Comparison of ENCODE assay signal across 22 cellular contexts in the genomic region with DNA sequence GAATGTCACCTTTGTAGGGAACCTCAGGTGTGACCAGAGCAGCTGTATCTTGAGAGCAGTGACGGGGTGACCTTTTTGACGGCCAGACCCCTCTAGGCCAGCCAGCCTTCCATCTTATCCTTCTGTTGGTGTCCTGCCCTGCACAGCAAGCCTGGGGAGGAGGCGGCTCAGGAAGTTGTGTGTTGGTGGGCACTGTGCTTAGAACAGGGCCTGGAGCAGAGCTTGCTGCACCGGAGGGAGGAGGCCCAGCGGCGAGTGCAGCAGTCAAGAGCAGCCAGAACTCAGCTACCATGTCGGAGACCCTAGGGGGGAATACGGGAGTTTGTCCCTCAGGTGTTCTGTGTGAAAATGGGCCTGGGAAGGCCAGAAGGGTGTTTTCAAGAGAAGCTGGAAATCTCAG.
A peak's percentile ranks its signal among the peaks of the same experiment; 100 is the strongest.
DNase-seq lines count a peak whose midpoint lies in the region; ATAC-seq and TF ChIP-seq lines count a peak whose summit lies in the region.
"Had no signal": no experiment of that assay in that cellular context is flagged by ENCODE, and none has a peak within 500 bp of the region (broad histone marks: within the 10 kb centered on the region; RNA-seq: fewer than 3 reads in every experiment).

No MANE protein-coding gene starts in this region.

- no peaks in the 10 kb centered on the region for H3K9me3 ChIP-seq in mammary epithelial cell (replicated peaks; ENCODE audit: insufficient read depth, low read length)
- no peaks in the 10 kb centered on the region for H3K9me3 ChIP-seq in osteoblast (ENCODE audit: low read depth, low read length)
- no peaks in the 10 kb centered on the region for H3K9me3 ChIP-seq in upper lobe of right lung
- H3K9me3 ChIP-seq: BE2C had no signal

- H3K4me1 ChIP-seq in mammary epithelial cell (ENCODE audit: insufficient read depth, low read length) (peaks cover 9% of the 10 kb centered on the region), osteoblast (ENCODE audit: insufficient read depth, low read length) (peaks cover 11% of the 10 kb centered on the region), upper lobe of right lung (peaks cover 11% of the 10 kb centered on the region)
- H3K4me1 ChIP-seq: BE2C had no signal

- no peak for TF ChIP-seq CTCF in MCF 10A (IDR thresholded peaks at IDR 0.05; ENCODE audit: unreplicated experiment)
- no peak for TF ChIP-seq CTCF in mammary epithelial cell (conservative IDR thresholded peaks at IDR 0.05 in 1 of 2, IDR thresholded peaks at IDR 0.05 in 1 of 2; ENCODE audit: extremely low read depth in 1 of 2, insufficient read depth in 1 of 2, low read depth in 1 of 2, low read length in 2 of 2)
- no peak for TF ChIP-seq CTCF in osteoblast (IDR thresholded peaks at IDR 0.05; ENCODE audit: extremely low read depth, low read depth, low read length)
- TF ChIP-seq CTCF in upper lobe of right lung (IDR thresholded peaks at IDR 0.05): no peak
- no peak for TF ChIP-seq CTCF in endothelial cell (IDR thresholded peaks at IDR 0.05; ENCODE audit: unreplicated experiment)

- H3K36me3 ChIP-seq in mammary epithelial cell (ENCODE audit: insufficient read depth, low read length) (no peaks in the 10 kb centered on the region), osteoblast (ENCODE audit: insufficient read depth, low read length) (no peaks in the 10 kb centered on the region), upper lobe of right lung (no peaks in the 10 kb centered on the region)
- H3K36me3 ChIP-seq: BE2C had no signal

- no peaks in the 10 kb centered on the region for H4K20me1 ChIP-seq in mammary epithelial cell (ENCODE audit: insufficient read depth, low read length)
- peaks cover 4% of the 10 kb centered on the region for H4K20me1 ChIP-seq in osteoblast (ENCODE audit: insufficient read depth, low read length)

- BruUV-seq in MCF 10A (replicated peaks; lab: Mats Ljungman, UMichigan) (no TSS peak), mammary epithelial cell (replicated peaks; lab: Mats Ljungman, UMichigan) (no TSS peak)

- H3K79me2 ChIP-seq in mammary epithelial cell (ENCODE audit: insufficient read depth, low read length) (no peaks in the 10 kb centered on the region), osteoblast (ENCODE audit: insufficient read depth, low read length) (no peaks in the 10 kb centered on the region)

- H3K4me3 Mint-ChIP-seq in MCF 10A (ENCODE audit: unreplicated experiment) (no peak overlapping the region), endothelial cell (ENCODE audit: unreplicated experiment) (no peak overlapping the region)
- H3K4me3 Mint-ChIP-seq: CD4-positive, CD25-positive, alpha-beta regulatory T cell; HFFc6 had no signal

- H3K27me3 ChIP-seq in mammary epithelial cell (ENCODE audit: insufficient read depth, low read length) (no peaks in the 10 kb centered on the region), osteoblast (ENCODE audit: insufficient read depth, low read length) (peaks cover 19% of the 10 kb centered on the region), upper lobe of right lung (peaks cover 40% of the 10 kb centered on the region)

- CTCF ChIA-PET in MCF 10A (lab: Yijun Ruan, JAX): interaction anchor here (0.7 to 2.5 kb wide), 3 partner anchors 9 to 96 kb away, joined by 3 to 8 read pairs (median 3); no protein-coding TSS in a partner anchor
- CTCF ChIA-PET in mammary epithelial cell (lab: Charles Lee; ENCODE audit: low non-redundant PET): no interaction called here
- CTCF ChIA-PET in HEK293T (lab: Yijun Ruan, JAX): no interaction called here

- H3K4me1 Mint-ChIP-seq in MCF 10A (ENCODE audit: insufficient read depth, unreplicated experiment) (peaks cover 40% of the 10 kb centered on the region), endothelial cell (ENCODE audit: unreplicated experiment) (peaks cover 4% of the 10 kb centered on the region)

- no peak overlapping the region for H3K4me2 ChIP-seq in mammary epithelial cell (ENCODE audit: insufficient read depth, low read depth, low read length)
- H3K4me2 ChIP-seq in osteoblast (ENCODE audit: insufficient read depth, low read length): no peak overlapping the region

- H3K27ac Mint-ChIP-seq in MCF 10A (ENCODE audit: low read depth, unreplicated experiment) (peak overlapping the region; percentile 70), endothelial cell (ENCODE audit: unreplicated experiment) (no peak overlapping the region)
- H3K27ac Mint-ChIP-seq: CD4-positive, CD25-positive, alpha-beta regulatory T cell; CD8-positive, alpha-beta memory T cell; HFFc6 had no signal

- intact Hi-C loops in MCF 10A (cut with micrococcal nuclease): no loop called here
- intact Hi-C loops in mammary epithelial cell (cut with micrococcal nuclease): no loop called here
- intact Hi-C loops in upper lobe of right lung (cut with DNase I): no loop called here
- intact Hi-C loops in sciatic nerve (cut with DNase I): no loop called here

- H3K27me3 Mint-ChIP-seq in MCF 10A (ENCODE audit: insufficient read depth, unreplicated experiment) (no peaks in the 10 kb centered on the region), endothelial cell (ENCODE audit: unreplicated experiment) (peaks cover 21% of the 10 kb centered on the region)

- DNase-seq in MCF 10A (ENCODE audit: unreplicated experiment) (no peak), mammary epithelial cell (no peak), islet precursor cell (peak; percentile 29), osteoblast (ENCODE audit: insufficient read length, low spot score, missing footprints) (peak; percentile 18), upper lobe of right lung (peak; percentile 40), HEK293T (ENCODE audit: extremely low spot score) (no peak), endothelial cell (ENCODE audit: low spot score) (no peak), sciatic nerve (ENCODE audit: low spot score) (no peak)
- DNase-seq: ACHN; BE2C; C1 segment of cervical spinal cord; CD4-positive, CD25-positive, alpha-beta regulatory T cell; CD8-positive, alpha-beta memory T cell; COR-L47; DMS 273 treated with DMSO at 0.1 percent for 48 hours; DMS53; DND-41; EL; GM23248; HCEC 1CT; HFFc6 had no signal

- H3K4me3 ChIP-seq in mammary epithelial cell (replicated peaks in 1 of 3; ENCODE audit: insufficient read depth in 1 of 3, low read depth in 2 of 3, low read length in 3 of 3): no peak overlapping the region
- H3K4me3 ChIP-seq in osteoblast (ENCODE audit: insufficient read depth, low read length): no peak overlapping the region
- no peak overlapping the region for H3K4me3 ChIP-seq in upper lobe of right lung
- H3K4me3 ChIP-seq: GM23248 had no signal

- H3K27ac ChIP-seq in mammary epithelial cell (ENCODE audit: insufficient read depth, low read depth, low read length): no peak overlapping the region
- no peak overlapping the region for H3K27ac ChIP-seq in osteoblast (ENCODE audit: low read depth, low read length)
- H3K27ac ChIP-seq in upper lobe of right lung: no peak overlapping the region
- H3K27ac ChIP-seq: GM23248, HL-60 had no signal

- H3K36me3 Mint-ChIP-seq in MCF 10A (ENCODE audit: insufficient read depth, unreplicated experiment): peaks cover 9% of the 10 kb centered on the region
- H3K36me3 Mint-ChIP-seq in endothelial cell (ENCODE audit: low read depth, unreplicated experiment): no peaks in the 10 kb centered on the region
- H3K36me3 Mint-ChIP-seq: CD4-positive, CD25-positive, alpha-beta regulatory T cell; CD8-positive, alpha-beta memory T cell had no signal

- H3K9me3 Mint-ChIP-seq in MCF 10A (ENCODE audit: unreplicated experiment): no peaks in the 10 kb centered on the region
- no peaks in the 10 kb centered on the region for H3K9me3 Mint-ChIP-seq in endothelial cell (ENCODE audit: unreplicated experiment)
- H3K9me3 Mint-ChIP-seq: HFFc6 had no signal

- no peak overlapping the region for H3K9ac ChIP-seq in mammary epithelial cell (ENCODE audit: insufficient read depth, low read length)
- H3K9ac ChIP-seq: GM23248 had no signal

- POLR2A ChIA-PET in MCF 10A (lab: Yijun Ruan, JAX): interaction anchor here (5.8 kb wide), 1 partner anchor 16 kb away, joined by 38 read pairs; no protein-coding TSS in a partner anchor
- POLR2A ChIA-PET in HEK293T (lab: Yijun Ruan, JAX): interaction anchor here (0.6 kb wide), 1 partner anchor 82 kb away, joined by 3 read pairs; no protein-coding TSS in a partner anchor

- ATAC-seq in upper lobe of right lung: no peak
- ATAC-seq in sciatic nerve: no peak

- H2AFZ ChIP-seq in mammary epithelial cell (ENCODE audit: low read depth, low read length) (no peak overlapping the region), osteoblast (ENCODE audit: low read length) (no peak overlapping the region)
- H2AFZ ChIP-seq: GM23248 had no signal

- in situ Hi-C loops in mammary epithelial cell (cut with MboI; ENCODE audit: low sequenced_read_pairs in 2 of 2): no loop called here

- dilution Hi-C loops in mammary epithelial cell (cut with HindIII; ENCODE audit: low sequenced_read_pairs): no loop called here

- 87% methylated on average over 8 of the region's 8 CpGs for WGBS in mammary epithelial cell (ENCODE audit: low coverage, missing lambda C conversion rate)

TF ChIP-seq in HEK293T, 16 proteins besides CTCF, POLR2A, EP300 and RAD21:
- no peak for TF ChIP-seq ARNT (IDR thresholded peaks at IDR 0.05)
- TF ChIP-seq, protein P1, sequence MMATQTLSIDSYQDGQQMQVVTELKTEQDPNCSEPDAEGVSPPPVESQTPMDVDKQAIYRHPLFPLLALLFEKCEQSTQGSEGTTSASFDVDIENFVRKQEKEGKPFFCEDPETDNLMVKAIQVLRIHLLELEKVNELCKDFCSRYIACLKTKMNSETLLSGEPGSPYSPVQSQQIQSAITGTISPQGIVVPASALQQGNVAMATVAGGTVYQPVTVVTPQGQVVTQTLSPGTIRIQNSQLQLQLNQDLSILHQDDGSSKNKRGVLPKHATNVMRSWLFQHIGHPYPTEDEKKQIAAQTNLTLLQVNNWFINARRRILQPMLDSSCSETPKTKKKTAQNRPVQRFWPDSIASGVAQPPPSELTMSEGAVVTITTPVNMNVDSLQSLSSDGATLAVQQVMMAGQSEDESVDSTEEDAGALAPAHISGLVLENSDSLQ (IDR thresholded peaks at IDR 0.05): no peak
- no peak for TF ChIP-seq ELF4 (IDR thresholded peaks at IDR 0.05)
- no peak for TF ChIP-seq CTBP1 (IDR thresholded peaks at IDR 0.05; ENCODE audit: borderline replicate concordance)
- no peak for TF ChIP-seq FOXK2 (IDR thresholded peaks at IDR 0.05)

Comparison
In these comparisons a context has a peak if more than half of its experiments do, and no peak if none do; other contexts are left out.
1. DNase-seq: peak in islet precursor cell (single experiment), osteoblast (single experiment) and upper lobe of right lung (single experiment); none in MCF 10A (single experiment), mammary epithelial cell (single experiment), HEK293T (single experiment), endothelial cell (single experiment) and sciatic nerve (single experiment).